ENCODE assay signal across 16 cellular contexts in genomic region chr3:172752651-172753050, GRCh38. TPM values are rescaled to one million over a fixed set of nuclear protein-coding genes. Genes with fewer than 3 reads are reported as not detected.
DNase-seq lines count a peak whose midpoint lies in the region; ATAC-seq and TF ChIP-seq lines count a peak whose summit lies in the region.
"Had no signal": no experiment of that assay in that cellular context is flagged by ENCODE, and none has a peak within 500 bp of the region (broad histone marks: within the 10 kb centered on the region; RNA-seq: fewer than 3 reads in every experiment).

No MANE protein-coding gene starts in this region.

- peaks cover 45% of the 10 kb centered on the region for H3K36me3 ChIP-seq in PC-9 (ENCODE audit: low read depth)
- no peaks in the 10 kb centered on the region for H3K36me3 ChIP-seq in tibial artery

- no peak overlapping the region for H3K27ac ChIP-seq in PC-9
- H3K27ac ChIP-seq in tibial artery, result no peak overlapping the region
- H3K27ac ChIP-seq in caudate nucleus (ENCODE audit: low read depth, low read length), result no peak overlapping the region
- H3K27ac ChIP-seq: parathyroid adenoma, SJSA1 had no signal

- H3K4me3 ChIP-seq in PC-9 (peak overlapping the region; percentile 81; the same call in 1 of the 2 replicates), tibial artery (no peak overlapping the region)
- H3K4me3 ChIP-seq: lung, SJSA1 had no signal

- H3K79me2 ChIP-seq in PC-9 (ENCODE audit: low read depth), result peaks cover 60% of the 10 kb centered on the region
- H3K79me2 ChIP-seq: parathyroid adenoma had no signal

- H3K4me1 Mint-ChIP-seq in activated T-cell treated with anti-CD3 and anti-CD28 coated beads, Interleukin-2, amount 50 U/mL, for 72 hours (ENCODE audit: low read depth), result peaks cover 26% of the 10 kb centered on the region
- H3K4me1 Mint-ChIP-seq in central memory CD8-positive, alpha-beta T cell, result peaks cover 25% of the 10 kb centered on the region
- peaks cover 20% of the 10 kb centered on the region for H3K4me1 Mint-ChIP-seq in type B pancreatic cell (ENCODE audit: unreplicated experiment)

- POLR2A ChIA-PET in PC-9 (lab: Charles Lee; ENCODE audit: unreplicated experiment), result interaction anchor here (0.7 kb wide), 2 partner anchors 76 to 490 kb away, joined by 3 to 9 read pairs; no protein-coding TSS in a partner anchor

- no TSS peak for BruUV-seq in PC-9 (replicated peaks; lab: Mats Ljungman, UMichigan)

- intact Hi-C loops in PC-9 (cut with micrococcal nuclease; ENCODE audit: unreplicated experiment) (loop anchor here (5.0 kb wide), 5 partner anchors 130 to 1295 kb away; no protein-coding TSS in a partner anchor), tibial artery (cut with DNase I; ENCODE audit: low total_unique reads) (no loop called here)

- H3K4me3 Mint-ChIP-seq in activated T-cell treated with anti-CD3 and anti-CD28 coated beads, Interleukin-2, amount 50 U/mL, for 72 hours, result peak overlapping the region; percentile 92 to 97
- peak overlapping the region; percentile 86 for H3K4me3 Mint-ChIP-seq in central memory CD8-positive, alpha-beta T cell
- peak overlapping the region; percentile 98 for H3K4me3 Mint-ChIP-seq in type B pancreatic cell

- no peaks in the 10 kb centered on the region for H3K9me3 ChIP-seq in PC-9 (ENCODE audit: insufficient read depth, low read depth)
- H3K9me3 ChIP-seq in tibial artery, result no peaks in the 10 kb centered on the region
- H3K9me3 ChIP-seq: SJSA1 had no signal

- ATAC-seq in activated T-cell treated with anti-CD3 and anti-CD28 coated beads, Interleukin-2, amount 50 U/mL, for 72 hours (replicated peaks in 1 of 2), result no peak
- no peak for ATAC-seq in central memory CD8-positive, alpha-beta T cell (replicated peaks; ENCODE audit: extremely low read depth, poor library complexity, severe bottlenecking)
- ATAC-seq: activated naive CD4-positive, alpha-beta T cell treated with anti-CD3 and anti-CD28 coated beads, Interleukin-2, amount 50 U/mL, for 72 hours had no signal

- no peaks in the 10 kb centered on the region for H3K9me2 ChIP-seq in PC-9 (ENCODE audit: insufficient read depth)

- no peak for DNase-seq in activated T-cell treated with anti-CD3 and anti-CD28 coated beads, Interleukin-2, amount 50 U/mL, for 72 hours
- DNase-seq in activated T-cell treated with anti-CD3 and anti-CD28 coated beads, Interleukin-2, amount 50 U/mL, for 48 hours, result no peak
- DNase-seq in PC-9 (no peak), type B pancreatic cell (ENCODE audit: extremely low spot score, unreplicated experiment) (no peak), tibial artery (no peak), caudate nucleus (lab: John Stamatoyannopoulos, UW) (no peak)
- DNase-seq in central memory CD8-positive, alpha-beta T cell (ENCODE audit: low spot score in 2 of 2), result no peak
- DNase-seq in activated CD8-positive, alpha-beta memory T cell treated with anti-CD3 and anti-CD28 coated beads, Interleukin-2, amount 50 U/mL, for 4 hours, result no peak
- DNase-seq: hippocampal formation, NCI-H2029, NCI-H774 had no signal

- peak overlapping the region; percentile 84 for H3K4me2 ChIP-seq in PC-9

- TF ChIP-seq CTCF in PC-9 (conservative IDR thresholded peaks at IDR 0.05) (no peak), type B pancreatic cell (conservative IDR thresholded peaks at IDR 0.05) (no peak), tibial artery (IDR thresholded peaks at IDR 0.05) (no peak)

- H2AFZ ChIP-seq in PC-9, result no peak overlapping the region
- H2AFZ ChIP-seq: parathyroid adenoma had no signal

- H3K4me1 ChIP-seq in PC-9 (replicated peaks; ENCODE audit: insufficient read depth), result peaks cover 57% of the 10 kb centered on the region
- peaks cover 0 to 18% (median 11%) of the 10 kb centered on the region in 4 donors for H3K4me1 ChIP-seq in tibial artery
- H3K4me1 ChIP-seq: parathyroid adenoma had no signal

- peaks cover 9 to 27% of the 10 kb centered on the region in 2 donors for H3K36me3 Mint-ChIP-seq in activated T-cell treated with anti-CD3 and anti-CD28 coated beads, Interleukin-2, amount 50 U/mL, for 72 hours (ENCODE audit: insufficient read depth in 2 of 2)
- H3K36me3 Mint-ChIP-seq in central memory CD8-positive, alpha-beta T cell (ENCODE audit: insufficient read depth), result peaks cover 9% of the 10 kb centered on the region
- peaks cover 24% of the 10 kb centered on the region for H3K36me3 Mint-ChIP-seq in type B pancreatic cell

- peaks cover 41% of the 10 kb centered on the region for H3F3A ChIP-seq in PC-9 (ENCODE audit: insufficient read depth, low read depth)

- H3K27me3 ChIP-seq in PC-9 (ENCODE audit: insufficient read depth, low read depth) (no peaks in the 10 kb centered on the region), tibial artery (no peaks in the 10 kb centered on the region)
- H3K27me3 ChIP-seq: SJSA1 had no signal

- H3K27ac Mint-ChIP-seq in activated T-cell treated with anti-CD3 and anti-CD28 coated beads, Interleukin-2, amount 50 U/mL, for 72 hours, result peak overlapping the region; percentile 12
- no peak overlapping the region for H3K27ac Mint-ChIP-seq in central memory CD8-positive, alpha-beta T cell (ENCODE audit: low read depth)
- H3K27ac Mint-ChIP-seq in type B pancreatic cell, result no peak overlapping the region

- H3K9me3 Mint-ChIP-seq in activated T-cell treated with anti-CD3 and anti-CD28 coated beads, Interleukin-2, amount 50 U/mL, for 72 hours, result no peaks in the 10 kb centered on the region
- H3K9me3 Mint-ChIP-seq in central memory CD8-positive, alpha-beta T cell, result no peaks in the 10 kb centered on the region
- H3K9me3 Mint-ChIP-seq in type B pancreatic cell, result no peaks in the 10 kb centered on the region
- H3K9me3 Mint-ChIP-seq: activated naive CD4-positive, alpha-beta T cell treated with anti-CD3 and anti-CD28 coated beads, Interleukin-2, amount 50 U/mL, for 72 hours; IgD-negative memory B cell had no signal

- CTCF ChIA-PET in PC-9 (lab: Charles Lee), result no interaction called here

- no peaks in the 10 kb centered on the region for H4K20me1 ChIP-seq in PC-9 (ENCODE audit: insufficient read depth)

- no peaks in the 10 kb centered on the region for H3K27me3 Mint-ChIP-seq in activated T-cell treated with anti-CD3 and anti-CD28 coated beads, Interleukin-2, amount 50 U/mL, for 72 hours (ENCODE audit: low read depth)
- H3K27me3 Mint-ChIP-seq in central memory CD8-positive, alpha-beta T cell, result no peaks in the 10 kb centered on the region
- no peaks in the 10 kb centered on the region for H3K27me3 Mint-ChIP-seq in type B pancreatic cell

RNA-seq across cellular contexts. Expression of gene ECT2, which starts 2.1 kb away (rescaled TPM):
- total RNA-seq in activated T-cell treated with anti-CD3 and anti-CD28 coated beads, Interleukin-2, amount 50 U/mL, for 72 hours, result 10 to 100 TPM; 46.3 to 58.6 TPM
- total RNA-seq in PC-9 (2021) (128 and 145 TPM in 2 replicates), type B pancreatic cell (ENCODE audit: low replicate concordance) (19.6 and 45.1 TPM in 2 replicates)

RNA-seq across cellular contexts. Expression of gene NCEH1, which starts 41.8 kb away (rescaled TPM):
- total RNA-seq in activated T-cell treated with anti-CD3 and anti-CD28 coated beads, Interleukin-2, amount 50 U/mL, for 72 hours, result 1 to 10 TPM; 6.1 to 8.7 TPM
- total RNA-seq in PC-9 (2021) (39.6 and 43.5 TPM in 2 replicates), type B pancreatic cell (ENCODE audit: low replicate concordance) (7.0 and 9.0 TPM in 2 replicates)
